22 cellular contexts compared by ENCODE assay signal in the genomic region with DNA sequence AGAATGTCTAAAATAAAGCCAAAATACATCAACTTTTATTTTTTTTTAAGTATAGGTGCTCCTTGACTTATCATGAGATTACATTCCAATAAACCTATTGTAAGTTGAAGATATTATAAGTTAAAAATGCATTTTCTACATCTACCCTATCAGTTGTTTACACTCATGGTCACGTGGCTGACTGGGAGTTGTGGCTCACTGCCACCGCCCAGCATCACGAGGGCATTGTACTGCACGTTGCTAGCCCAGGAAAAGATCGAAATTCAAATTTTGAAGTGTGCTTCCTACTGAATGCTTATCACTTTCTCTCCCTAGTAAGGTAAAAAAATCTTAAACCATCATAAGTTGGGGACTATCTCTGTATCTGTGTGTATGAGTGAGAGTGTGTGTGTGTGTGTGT.
DNase-seq lines count a peak whose midpoint lies in the region; ATAC-seq and TF ChIP-seq lines count a peak whose summit lies in the region.
"Had no signal": no experiment of that assay in that cellular context is flagged by ENCODE, and none has a peak within 500 bp of the region (broad histone marks: within the 10 kb centered on the region; RNA-seq: fewer than 3 reads in every experiment).

No MANE protein-coding gene starts in this region.

- H3K23ac ChIP-seq in H9 (ENCODE audit: insufficient read length, low read depth, low read length) (no peak overlapping the region), neuronal stem cell (ENCODE audit: low read depth, low read length, poor library complexity) (no peak overlapping the region), mesendoderm (ENCODE audit: low read length) (no peak overlapping the region)

- peaks cover 2 to 4% of the 10 kb centered on the region in 2 experiments; a peak in 3 of 5 replicates for H3K9me3 Mint-ChIP-seq in H9
- H3K9me3 Mint-ChIP-seq: GM23338 had no signal

- H3K4me1 ChIP-seq in H9 (ENCODE audit: insufficient read depth, low read length), result no peaks in the 10 kb centered on the region
- H3K4me1 ChIP-seq in neuronal stem cell (ENCODE audit: control insufficient read depth in 2 of 2, insufficient read depth in 1 of 2, low read depth in 1 of 2, low read length in 2 of 2), result no peaks in the 10 kb centered on the region
- no peaks in the 10 kb centered on the region for H3K4me1 ChIP-seq in mesendoderm (ENCODE audit: control insufficient read depth, low read depth, low read length)
- H3K4me1 ChIP-seq: Caco-2 had no signal

- no peaks in the 10 kb centered on the region for H3K36me3 ChIP-seq in neuronal stem cell (replicated peaks in 1 of 2; ENCODE audit: control insufficient read depth in 2 of 2, insufficient read depth in 2 of 2, low read length in 2 of 2)
- H3K36me3 ChIP-seq in mesendoderm (ENCODE audit: control insufficient read depth, insufficient read depth, low read length), result no peaks in the 10 kb centered on the region

- H4K20me1 ChIP-seq in H9 (ENCODE audit: control insufficient read depth, insufficient read depth, insufficient read length), result no peaks in the 10 kb centered on the region

- H2BK15ac ChIP-seq in H9 (ENCODE audit: low read depth, low read length) (no peak overlapping the region), neuronal stem cell (ENCODE audit: low read length) (no peak overlapping the region), mesendoderm (replicated peaks; ENCODE audit: low read depth) (no peak overlapping the region)

- H3K27me3 Mint-ChIP-seq in H9 (ENCODE audit: low read depth), result no peaks in the 10 kb centered on the region

- H3K4me3 Mint-ChIP-seq in H9, result no peak overlapping the region
- H3K4me3 Mint-ChIP-seq: CD4-positive, alpha-beta T cell; GM23338 had no signal

- DNase-seq in H9, result no peak
- peak; percentile 42 for DNase-seq in RPMI7951 (ENCODE audit: low read depth)
- peak; percentile 2 for DNase-seq in fibroblast of villous mesenchyme (ENCODE audit: low read depth)
- DNase-seq in neuronal stem cell (ENCODE audit: low spot score), result no peak
- no peak for DNase-seq in mesendoderm
- DNase-seq in medulla oblongata (ENCODE audit: extremely low spot score), result no peak
- DNase-seq in cerebellar nuclear complex (lab: John Stamatoyannopoulos, UW), result no peak
- DNase-seq: Caco-2; CD4-positive, alpha-beta T cell; DMS153; GDM1; Karpas-422; MM.1S; NCI-H1694; NCI-H2081 treated with DMSO at 0.1 percent for 48 hours; NCI-H510A; NK-92 treated with Interleukin-12 subunit alpha and Interleukin-12 subunit beta, amount 100 ng/mL, for 24 hours; SHP77; SK-N-SH had no signal

- H3K56ac ChIP-seq in H9 (ENCODE audit: insufficient read length, low read depth, low read length) (no peak overlapping the region), mesendoderm (ENCODE audit: low read length) (no peak overlapping the region)

- no CpG with 5 or more reads among the region's 5 CpGs for WGBS in H9 (ENCODE audit: extremely low coverage, insufficient read length, low lambda C conversion rate)
- WGBS in neuronal stem cell (ENCODE audit: extremely low coverage in 2 of 2, insufficient read length in 2 of 2, insufficient replicate concordance in 1 of 2), 2 donors, result no CpG with 5 or more reads among the region's 5 CpGs
- WGBS in mesendoderm (ENCODE audit: extremely low coverage, insufficient coverage, low lambda C conversion rate), result no CpG with 5 or more reads among the region's 5 CpGs

- H3T11ph ChIP-seq in H9 (ENCODE audit: low read length), result no peak overlapping the region

- H3K4me3 ChIP-seq in fibroblast of villous mesenchyme (ENCODE audit: low read depth, low read length) (no peak overlapping the region), neuronal stem cell (ENCODE audit: low read length in 2 of 2) (no peak overlapping the region), mesendoderm (ENCODE audit: low read length) (no peak overlapping the region)
- H3K4me3 ChIP-seq: GM23338 had no signal

- H3K9ac ChIP-seq in H9 (ENCODE audit: extremely low read depth, insufficient read length, low read length) (no peak overlapping the region), neuronal stem cell (ENCODE audit: low read depth, low read length, poor library complexity) (peak overlapping the region; percentile 45), mesendoderm (ENCODE audit: low read length) (no peak overlapping the region)
- H3K9ac ChIP-seq: SK-N-SH had no signal

- no peak overlapping the region for H2AFZ ChIP-seq in H9 (ENCODE audit: low read length)
- no peak overlapping the region for H2AFZ ChIP-seq in neuronal stem cell (ENCODE audit: low read length)
- H2AFZ ChIP-seq: GM23338 had no signal

- H3K4me2 ChIP-seq in H9 (ENCODE audit: insufficient read depth, insufficient read length, low read length) (no peak overlapping the region), neuronal stem cell (ENCODE audit: insufficient read depth, low read length, poor library complexity, severe bottlenecking) (no peak overlapping the region), mesendoderm (ENCODE audit: low read length) (no peak overlapping the region)
- H3K4me2 ChIP-seq: GM23338, SK-N-SH had no signal

- no peak overlapping the region for H2BK120ac ChIP-seq in H9 (ENCODE audit: low read depth, low read length, poor library complexity, severe bottlenecking)
- no peak overlapping the region for H2BK120ac ChIP-seq in neuronal stem cell (ENCODE audit: low read depth, low read length)
- no peak overlapping the region for H2BK120ac ChIP-seq in mesendoderm (ENCODE audit: low read depth, low read length)

- H2BK5ac ChIP-seq in H9 (ENCODE audit: insufficient read length, low read length) (no peak overlapping the region), neuronal stem cell (ENCODE audit: low read length) (no peak overlapping the region), mesendoderm (ENCODE audit: low read length) (no peak overlapping the region)

- TF ChIP-seq CTCF in H9 (conservative IDR thresholded peaks at IDR 0.05), result no peak
- no peak for TF ChIP-seq CTCF in fibroblast of villous mesenchyme (IDR thresholded peaks at IDR 0.05; ENCODE audit: insufficient read depth, low read depth, low read length)

- no peaks in the 10 kb centered on the region for H3K23me2 ChIP-seq in H9 (ENCODE audit: insufficient read length, low read depth, low read length, poor library complexity, severe bottlenecking)

- H3K27ac ChIP-seq in H9 (ENCODE audit: insufficient read length, low read depth, low read length), result no peak overlapping the region
- no peak overlapping the region for H3K27ac ChIP-seq in neuronal stem cell (replicated peaks; ENCODE audit: low read length)
- no peak overlapping the region for H3K27ac ChIP-seq in mesendoderm (ENCODE audit: low read depth, low read length)

- H3K14ac ChIP-seq in H9 (ENCODE audit: insufficient read depth, low read length) (no peak overlapping the region), neuronal stem cell (ENCODE audit: low read length) (no peak overlapping the region)

- no peak overlapping the region for H3K27ac Mint-ChIP-seq in H9
- H3K27ac Mint-ChIP-seq: CD4-positive, alpha-beta T cell; GM23338 had no signal

- H2BK12ac ChIP-seq in H9 (ENCODE audit: insufficient read length, low read depth, low read length), result no peak overlapping the region
- no peak overlapping the region for H2BK12ac ChIP-seq in neuronal stem cell (ENCODE audit: low read length)

- H3K4ac ChIP-seq in H9 (ENCODE audit: low read depth, low read length) (no peak overlapping the region), neuronal stem cell (ENCODE audit: low read length) (no peak overlapping the region), mesendoderm (ENCODE audit: low read depth, low read length) (no peak overlapping the region)

- no peak overlapping the region for H2AK5ac ChIP-seq in H9 (ENCODE audit: insufficient read length, low read length)
- H2AK5ac ChIP-seq in neuronal stem cell (ENCODE audit: low read depth, low read length), result no peak overlapping the region
- H2AK5ac ChIP-seq in mesendoderm (ENCODE audit: low read length), result no peak overlapping the region

- ATAC-seq in HG03039 (IDR thresholded peaks at IDR 0.05; ENCODE audit: unreplicated experiment), result no peak
- ATAC-seq: GM23338, HCT116 had no signal

- H4K91ac ChIP-seq in H9 (ENCODE audit: insufficient read length, low read depth, low read length) (no peak overlapping the region), neuronal stem cell (ENCODE audit: low read depth, low read length, poor library complexity) (no peak overlapping the region)

- H4K8ac ChIP-seq in H9 (replicated peaks; ENCODE audit: insufficient read length, low read depth, low read length) (no peak overlapping the region), neuronal stem cell (ENCODE audit: low read depth, low read length) (no peak overlapping the region), mesendoderm (ENCODE audit: low read depth, low read length) (no peak overlapping the region)

- peaks cover 0 to 11% (median 6%) of the 10 kb centered on the region in 3 experiments; a peak in 4 of 7 replicates for H3K36me3 Mint-ChIP-seq in H9 (ENCODE audit: insufficient read depth in 1 of 3, low read depth in 3 of 3)

- no peaks in the 10 kb centered on the region for H3K9me3 ChIP-seq in H9 (ENCODE audit: control insufficient read depth, low read depth, low read length)
- no peaks in the 10 kb centered on the region for H3K9me3 ChIP-seq in neuronal stem cell (replicated peaks in 1 of 2; ENCODE audit: control insufficient read depth in 2 of 2, insufficient read depth in 1 of 2, low read depth in 1 of 2, low read length in 2 of 2)
- H3K9me3 ChIP-seq: Caco-2, SK-N-SH had no signal

- H3K4me1 Mint-ChIP-seq in H9, result peaks cover 3 to 5% of the 10 kb centered on the region in 2 experiments; a peak in 3 of 4 replicates

- H2BK20ac ChIP-seq in H9 (ENCODE audit: low read depth, low read length, poor library complexity, severe bottlenecking), result no peak overlapping the region

- H3K27me3 ChIP-seq in H9 (ENCODE audit: insufficient read depth, low read length) (no peaks in the 10 kb centered on the region), neuronal stem cell (ENCODE audit: control insufficient read depth in 3 of 3, insufficient read depth in 3 of 3, low read depth in 1 of 3, low read length in 3 of 3) (no peaks in the 10 kb centered on the region), mesendoderm (ENCODE audit: insufficient read depth, low read length, poor library complexity) (no peaks in the 10 kb centered on the region)

- no peaks in the 10 kb centered on the region for H3K79me1 ChIP-seq in H9 (ENCODE audit: insufficient read depth, low read depth, low read length, poor library complexity, severe bottlenecking)
- no peaks in the 10 kb centered on the region for H3K79me1 ChIP-seq in neuronal stem cell (ENCODE audit: low read depth, low read length)
- no peaks in the 10 kb centered on the region for H3K79me1 ChIP-seq in mesendoderm (ENCODE audit: low read length)

- no peak overlapping the region for H4K5ac ChIP-seq in H9 (ENCODE audit: insufficient read length, low read depth, low read length)
- no peak overlapping the region for H4K5ac ChIP-seq in mesendoderm (ENCODE audit: low read length)

- H3K18ac ChIP-seq in H9 (ENCODE audit: insufficient read length, low read depth, low read length) (peak overlapping the region; percentile 46), neuronal stem cell (ENCODE audit: low read length) (no peak overlapping the region), mesendoderm (ENCODE audit: low read length) (no peak overlapping the region)

- H3K79me2 ChIP-seq in H9 (ENCODE audit: insufficient read depth, low read length), result no peaks in the 10 kb centered on the region
- H3K79me2 ChIP-seq in mesendoderm (ENCODE audit: control insufficient read depth, insufficient read depth, low read length), result no peaks in the 10 kb centered on the region

Comparison
In these comparisons a context has a peak if more than half of its experiments do, and no peak if none do; other contexts are left out.
1. DNase-seq: peak in RPMI7951 (single experiment) and fibroblast of villous mesenchyme (single experiment); none in H9 (single experiment), neuronal stem cell (single experiment), mesendoderm (single experiment), medulla oblongata (single experiment) and cerebellar nuclear complex (0 of 2).